ENCODE assay signal across 25 cellular contexts in genomic region chrX:24732705-24733104, GRCh38.
"Had no signal": no experiment of that assay in that cellular context is flagged by ENCODE, and none has a peak within 500 bp of the region (broad histone marks: within the 10 kb centered on the region; RNA-seq: fewer than 3 reads in every experiment).

No MANE protein-coding gene starts in this region.

- ATAC-seq: effector memory CD8-positive, alpha-beta T cell; esophagus mucosa; left lung; lower lobe of right lung; naive thymus-derived CD8-positive, alpha-beta T cell; stimulated activated effector memory CD8-positive, alpha-beta T cell treated with anti-CD3 and anti-CD28 coated beads, Interleukin-12 subunit alpha, Interleukin-12 subunit beta, amount 100 ng/mL, for 72 hours had no signal

- H3K4me3 ChIP-seq: colonic mucosa, left lung, lower lobe of right lung, right lobe of liver, skin epidermis, thoracic aorta had no signal

- H3K9me3 ChIP-seq: colonic mucosa, left lung, lower lobe of right lung, right lobe of liver, thoracic aorta had no signal

- H3K27ac ChIP-seq: colonic mucosa, left lung, lower lobe of right lung, right lobe of liver, thoracic aorta, VCaP had no signal

- H3K36me3 ChIP-seq: colonic mucosa, left lung, right lobe of liver, thoracic aorta had no signal

- H3K4me1 ChIP-seq: colonic mucosa, left lung, lower lobe of right lung, right lobe of liver had no signal

- H3K27me3 ChIP-seq: colonic mucosa, right lobe of liver had no signal

- DNase-seq: activated CD4-positive, alpha-beta T cell treated with anti-CD3 and anti-CD28 coated beads for 4 hours; activated CD4-positive, alpha-beta T cell treated with anti-CD3 and anti-CD28 coated beads, Interleukin-2, amount 50 U/mL, for 4 hours; activated effector memory CD4-positive, alpha-beta T cell treated with Interleukin-2 at 50 U/mL for 16 hours; activated naive CD4-positive, alpha-beta T cell treated with Interleukin-2 at 50 U/mL for 16 hours; anterior cingulate cortex; colonic mucosa; effector memory CD8-positive, alpha-beta T cell; glutamatergic neuron; left lung; lower lobe of right lung; mesenchymal stem cell; naive thymus-derived CD8-positive, alpha-beta T cell; occipital lobe; right lobe of liver; stimulated activated CD4-positive, alpha-beta T cell treated with anti-CD3 and anti-CD28 coated beads, Interleukin-4, amount 100 ng/mL, for 24 hours; T-helper 1 cell; trophoblast cell had no signal

- FAIRE-seq: frontal cortex, islet of Langerhans, urothelium cell line had no signal
